8 cellular contexts compared by ENCODE assay signal in the genomic region with DNA sequence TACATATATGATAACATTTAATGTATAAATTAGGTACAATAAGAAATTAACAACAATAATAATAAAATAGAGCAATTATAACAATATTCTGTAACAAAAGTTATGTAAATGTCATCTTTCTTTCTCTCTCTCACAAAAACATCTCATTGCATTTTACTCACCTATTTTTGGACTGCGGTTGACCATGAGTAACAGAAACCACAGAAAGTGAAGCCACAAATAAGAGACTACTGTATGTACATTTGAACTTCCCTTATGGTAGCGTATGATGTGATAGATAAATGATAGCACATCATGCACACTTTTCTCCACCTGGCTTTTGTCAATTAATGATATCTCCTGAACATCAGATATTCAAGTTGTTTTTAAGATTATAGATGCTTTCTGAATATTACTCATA.
A peak's percentile ranks its signal among the peaks of the same experiment; 100 is the strongest.
DNase-seq lines count a peak whose midpoint lies in the region; ATAC-seq and TF ChIP-seq lines count a peak whose summit lies in the region.

No MANE protein-coding gene starts in this region.

- POLR2A ChIA-PET in CD4-positive, alpha-beta memory T cell (lab: Charles Lee; ENCODE audit: partially characterized antibody), result no interaction called here

- 77 to 87% methylated on average over 2 of the region's 2 CpGs for WGBS in body of pancreas, 2 donors

- no peaks in the 10 kb centered on the region for H3K36me3 ChIP-seq in CD4-positive, alpha-beta memory T cell (ENCODE audit: insufficient read depth, low read length)
- H3K36me3 ChIP-seq in body of pancreas (replicated peaks in 1 of 2; ENCODE audit: insufficient read depth in 1 of 2, low read depth in 2 of 2), result no peaks in the 10 kb centered on the region

- peak; percentile 90 for ATAC-seq in GM19324 (IDR thresholded peaks at IDR 0.05; ENCODE audit: low FRiP score, unreplicated experiment)
- peak; percentile 99 for ATAC-seq in HG03095 (IDR thresholded peaks at IDR 0.05; ENCODE audit: unreplicated experiment)
- ATAC-seq in body of pancreas, result no peak

- H3K4me1 Mint-ChIP-seq in CD4-positive, alpha-beta memory T cell, result peaks cover 6 to 11% (median 9%) of the 10 kb centered on the region in 4 donors

- no peaks in the 10 kb centered on the region for H3K36me3 Mint-ChIP-seq in CD4-positive, alpha-beta memory T cell

- H3K9me3 ChIP-seq in CD4-positive, alpha-beta memory T cell (ENCODE audit: control insufficient read depth in 1 of 2, low read length in 2 of 2), result no peaks in the 10 kb centered on the region
- no peaks in the 10 kb centered on the region for H3K9me3 ChIP-seq in body of pancreas

- no peak overlapping the region for H3K27ac Mint-ChIP-seq in CD4-positive, alpha-beta memory T cell

- CTCF ChIA-PET in CD4-positive, alpha-beta memory T cell (lab: Charles Lee; ENCODE audit: partially characterized antibody), result no interaction called here

- peaks cover 12% of the 10 kb centered on the region for H3K4me1 ChIP-seq in CD4-positive, alpha-beta memory T cell (ENCODE audit: insufficient read depth, low read length)
- no peaks in the 10 kb centered on the region for H3K4me1 ChIP-seq in body of pancreas

- peak overlapping the region in 5 of 8 donors; percentile 10 to 68 (median 51) for H3K4me3 Mint-ChIP-seq in CD4-positive, alpha-beta memory T cell

- peak; percentile 51 to 67 (median 54) for DNase-seq in CD4-positive, alpha-beta memory T cell
- DNase-seq in SIG-M5 treated with dmso at 0.1 percent for 504 hours (lab: John Stamatoyannopoulos, UW; ENCODE audit: unreplicated experiment) (peak; percentile 81), superior temporal gyrus (ENCODE audit: extremely low spot score) (no peak), body of pancreas (no peak), NCI-H748 treated with DMSO at 0.1 percent for 48 hours (lab: John Stamatoyannopoulos, UW) (no peak), NCI-H1048 (lab: John Stamatoyannopoulos, UW) (no peak)

- no peak for TF ChIP-seq POLR2A in body of pancreas (IDR thresholded peaks at IDR 0.05)

- no peaks in the 10 kb centered on the region for H3K27me3 Mint-ChIP-seq in CD4-positive, alpha-beta memory T cell

- no peaks in the 10 kb centered on the region for H3K9me3 Mint-ChIP-seq in CD4-positive, alpha-beta memory T cell

- no peak for TF ChIP-seq CTCF in body of pancreas (IDR thresholded peaks at IDR 0.05)

- intact Hi-C loops in CD4-positive, alpha-beta memory T cell (cut with micrococcal nuclease), result no loop called here
- intact Hi-C loops in body of pancreas (cut with DNase I), result no loop called here

- no peaks in the 10 kb centered on the region for H3K27me3 ChIP-seq in CD4-positive, alpha-beta memory T cell (ENCODE audit: insufficient read depth, low read length)
- no peaks in the 10 kb centered on the region for H3K27me3 ChIP-seq in body of pancreas

- H3K4me3 ChIP-seq in CD4-positive, alpha-beta memory T cell (ENCODE audit: low read length in 2 of 2), result no peak overlapping the region
- H3K4me3 ChIP-seq in body of pancreas, result no peak overlapping the region

- H3K27ac ChIP-seq in CD4-positive, alpha-beta memory T cell (ENCODE audit: low read depth, low read length), result no peak overlapping the region
- H3K27ac ChIP-seq in body of pancreas, result no peak overlapping the region

Comparison
In these comparisons a context has a peak if more than half of its experiments do, and no peak if none do; other contexts are left out.
1. DNase-seq: peak in CD4-positive, alpha-beta memory T cell (5 of 5) and SIG-M5 treated with dmso at 0.1 percent for 504 hours (single experiment); none in superior temporal gyrus (single experiment), body of pancreas (0 of 4), NCI-H748 treated with DMSO at 0.1 percent for 48 hours (single experiment) and NCI-H1048 (single experiment).